In the genomic region with DNA sequence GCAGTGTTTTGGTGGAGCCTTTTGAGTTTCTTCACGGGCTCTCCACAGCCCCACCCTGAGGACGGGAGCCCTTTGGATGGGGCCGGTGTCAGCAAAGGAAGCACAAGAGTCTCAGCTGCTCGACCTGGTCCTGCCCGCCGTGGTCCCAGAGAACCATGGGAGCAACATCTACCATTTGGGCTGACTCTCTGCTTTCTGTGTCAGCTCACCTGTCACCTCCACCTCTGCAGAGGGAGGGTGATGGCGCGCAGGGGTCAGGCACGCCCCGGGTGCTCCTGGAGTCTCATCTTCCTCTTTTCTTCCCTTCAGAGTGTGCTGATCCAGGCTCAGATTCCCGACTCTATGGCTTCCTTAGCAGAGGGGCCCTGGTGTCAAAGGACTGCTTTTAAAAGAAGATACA, we compare ENCODE assay signal across 9 cellular contexts.
DNase-seq lines count a peak whose midpoint lies in the region; ATAC-seq and TF ChIP-seq lines count a peak whose summit lies in the region.
"Had no signal": no experiment of that assay in that cellular context is flagged by ENCODE, and none has a peak within 500 bp of the region (broad histone marks: within the 10 kb centered on the region; RNA-seq: fewer than 3 reads in every experiment).

No MANE protein-coding gene starts in this region.

- peaks cover 4% of the 10 kb centered on the region for H3K4me1 ChIP-seq in right cardiac atrium (ENCODE audit: control insufficient read depth, insufficient read depth, low read length)

- intact Hi-C loops in activated CD8-positive, alpha-beta T cell treated with anti-CD3 and anti-CD28 coated beads for 36 hours (cut with micrococcal nuclease): no loop called here
- intact Hi-C loops in right cardiac atrium (cut with DNase I): no loop called here

- H3K36me3 ChIP-seq in H7 (replicated peaks; ENCODE audit: control insufficient read depth, insufficient read depth, low read length): no peaks in the 10 kb centered on the region
- H3K36me3 ChIP-seq: MG63 had no signal

- DNase-seq in H7 (peak; percentile 61), right cardiac atrium (peak in 2 of 3 donors; percentile 55 to 63)
- no peak for DNase-seq in activated CD8-positive, alpha-beta T cell treated with anti-CD3 and anti-CD28 coated beads for 36 hours
- DNase-seq: activated CD4-positive, alpha-beta T cell treated with anti-CD3 and anti-CD28 coated beads for 1 hour had no signal

- H3K27ac ChIP-seq in right cardiac atrium (ENCODE audit: low read length): peak overlapping the region; percentile 31
- H3K27ac ChIP-seq in skin epidermis: peak overlapping the region in 20 of 21 experiments; percentile 1 to 91 (median 68)

- no peak overlapping the region for H3K4me3 Mint-ChIP-seq in activated CD8-positive, alpha-beta T cell treated with anti-CD3 and anti-CD28 coated beads for 36 hours

- no peak for ATAC-seq in activated CD8-positive, alpha-beta T cell treated with anti-CD3 and anti-CD28 coated beads for 36 hours
- no peak for ATAC-seq in right cardiac atrium
- no peak for ATAC-seq in HG03095 (IDR thresholded peaks at IDR 0.05; ENCODE audit: unreplicated experiment)
- ATAC-seq in GM21576 (IDR thresholded peaks at IDR 0.05; ENCODE audit: unreplicated experiment): no peak
- no peak for ATAC-seq in GM19023 (IDR thresholded peaks at IDR 0.05; ENCODE audit: unreplicated experiment)

- H3K27me3 Mint-ChIP-seq in activated CD8-positive, alpha-beta T cell treated with anti-CD3 and anti-CD28 coated beads for 36 hours: no peaks in the 10 kb centered on the region

- H3K27me3 ChIP-seq in H7 (ENCODE audit: control insufficient read depth, insufficient read depth, low read length) (no peaks in the 10 kb centered on the region), right cardiac atrium (ENCODE audit: control insufficient read depth, insufficient read depth) (no peaks in the 10 kb centered on the region)
- H3K27me3 ChIP-seq: MG63 had no signal

- H3K9me3 ChIP-seq in right cardiac atrium (ENCODE audit: control insufficient read depth, low read length): no peaks in the 10 kb centered on the region
- H3K9me3 ChIP-seq: MG63 had no signal

- WGBS in right cardiac atrium: 69% methylated on average over 11 of the region's 11 CpGs

- H3K36me3 Mint-ChIP-seq in activated CD8-positive, alpha-beta T cell treated with anti-CD3 and anti-CD28 coated beads for 36 hours (ENCODE audit: low read depth): peaks cover 14% of the 10 kb centered on the region

- peak overlapping the region; percentile 14 for H3K27ac Mint-ChIP-seq in activated CD8-positive, alpha-beta T cell treated with anti-CD3 and anti-CD28 coated beads for 36 hours

- H3K4me1 Mint-ChIP-seq in activated CD8-positive, alpha-beta T cell treated with anti-CD3 and anti-CD28 coated beads for 36 hours (ENCODE audit: low read depth): peaks cover 40% of the 10 kb centered on the region

- CTCF ChIA-PET in activated CD8-positive, alpha-beta T cell treated with anti-CD3 and anti-CD28 coated beads for 36 hours (lab: Charles Lee): no interaction called here

- TF ChIP-seq CTCF in activated CD8-positive, alpha-beta T cell treated with anti-CD3 and anti-CD28 coated beads for 36 hours (IDR thresholded peaks at IDR 0.05): no peak

- H3K9me3 Mint-ChIP-seq in activated CD8-positive, alpha-beta T cell treated with anti-CD3 and anti-CD28 coated beads for 36 hours: no peaks in the 10 kb centered on the region

- POLR2A ChIA-PET in activated CD8-positive, alpha-beta T cell treated with anti-CD3 and anti-CD28 coated beads for 36 hours (lab: Charles Lee): no interaction called here

- H3K4me3 ChIP-seq in H7 (ENCODE audit: insufficient read depth, low read depth, low read length): no peak overlapping the region
- no peak overlapping the region for H3K4me3 ChIP-seq in right cardiac atrium (ENCODE audit: low read length)
- no peak overlapping the region for H3K4me3 ChIP-seq in skin epidermis
- H3K4me3 ChIP-seq: MG63 had no signal
